ENCODE assay signal across 10 cellular contexts in genomic region chr10:7192831-7193348, GRCh38.
DNase-seq lines count a peak whose midpoint lies in the region; ATAC-seq and FAIRE-seq lines count a peak whose summit lies in the region.
"Had no signal": no experiment of that assay in that cellular context is flagged by ENCODE, and none has a peak within 500 bp of the region (broad histone marks: within the 10 kb centered on the region; RNA-seq: fewer than 3 reads in every experiment).

No MANE protein-coding gene starts in this region.

- no peaks in the 10 kb centered on the region for H3K27me3 Mint-ChIP-seq in memory B cell

- peak overlapping the region; percentile 59 for H3K4me3 Mint-ChIP-seq in memory B cell

- H3K36me3 Mint-ChIP-seq in memory B cell, result peaks cover 43% of the 10 kb centered on the region

- ATAC-seq in HG03175 (IDR thresholded peaks at IDR 0.05; ENCODE audit: unreplicated experiment) (peak; percentile 41), memory B cell (ENCODE audit: low read depth) (peak; percentile 94), GM19455 (IDR thresholded peaks at IDR 0.05; ENCODE audit: unreplicated experiment) (no peak), HG02938 (IDR thresholded peaks at IDR 0.05; ENCODE audit: unreplicated experiment) (no peak)

- FAIRE-seq in GM19239 (lab: Jason Lieb, UNC), result no peak

- peak; percentile 10 for DNase-seq in activated CD8-positive, alpha-beta memory T cell treated with anti-CD3 and anti-CD28 coated beads, Interleukin-2, amount 50 U/mL, for 24 hours (ENCODE audit: extremely low read depth)
- DNase-seq in memory B cell (ENCODE audit: low spot score in 2 of 2) (peak in 1 of 2 donors; percentile 37), NCI-H2171 (lab: John Stamatoyannopoulos, UW) (no peak), GM19239 (ENCODE audit: insufficient read length, low spot score) (no peak)
- DNase-seq in stimulated activated CD8-positive, alpha-beta memory T cell treated with anti-CD3 and anti-CD28 coated beads, Interleukin-7, amount 100 ng/mL, for 24 hours (ENCODE audit: low read depth), result peak; percentile 18
- DNase-seq: stomach, WERI-Rb-1 had no signal

- H3K9me3 Mint-ChIP-seq in memory B cell, result peaks cover 13% of the 10 kb centered on the region

- peaks cover 33% of the 10 kb centered on the region for H3K4me1 Mint-ChIP-seq in memory B cell

- peak overlapping the region; percentile 85 for H3K27ac Mint-ChIP-seq in memory B cell

Comparison
In these comparisons a context has a peak if more than half of its experiments do, and no peak if none do; other contexts are left out.
1. ATAC-seq: peak in HG03175 (single experiment) and memory B cell (single experiment); none in GM19455 (single experiment) and HG02938 (single experiment).
2. DNase-seq: peak in activated CD8-positive, alpha-beta memory T cell treated with anti-CD3 and anti-CD28 coated beads, Interleukin-2, amount 50 U/mL, for 24 hours (single experiment) and stimulated activated CD8-positive, alpha-beta memory T cell treated with anti-CD3 and anti-CD28 coated beads, Interleukin-7, amount 100 ng/mL, for 24 hours (single experiment); none in NCI-H2171 (single experiment) and GM19239 (single experiment).